In genomic region chr16:52491216-52491615, GRCh38 we compare ENCODE assay signal across 18 cellular contexts. TPM values are rescaled to one million over a fixed set of nuclear protein-coding genes. Genes with fewer than 3 reads are reported as not detected.
"Had no signal": no experiment of that assay in that cellular context is flagged by ENCODE, and none has a peak within 500 bp of the region (broad histone marks: within the 10 kb centered on the region; RNA-seq: fewer than 3 reads in every experiment).

No MANE protein-coding gene starts in this region.

- H2AFZ ChIP-seq: parathyroid adenoma had no signal

- H3K9ac ChIP-seq: parathyroid adenoma had no signal

- DNase-seq: effector CD4-positive, alpha-beta T cell; foreskin melanocyte; heart left ventricle; kidney glomerular epithelial cell; small intestine; stimulated activated CD4-positive, alpha-beta T cell treated with anti-CD3 and anti-CD28 coated beads, Interleukin-12 subunit alpha, Interleukin-12 subunit beta, amount 100 ng/mL, for 4 hours; stimulated activated naive CD4-positive, alpha-beta T cell; tibial artery; upper lobe of right lung had no signal

- FAIRE-seq: islet of Langerhans, small intestine had no signal

- H3K27ac ChIP-seq: coronary artery, heart left ventricle, parathyroid adenoma, tibial artery, upper lobe of right lung, vagina had no signal

- H3K4me3 ChIP-seq: coronary artery, heart left ventricle, tibial artery, upper lobe of right lung, vagina had no signal

- H3K27me3 ChIP-seq: heart left ventricle, tibial artery, upper lobe of right lung, vagina had no signal

- H3K9me3 ChIP-seq: heart left ventricle, tibial artery, upper lobe of right lung, vagina had no signal

- H3K36me3 ChIP-seq: heart left ventricle, tibial artery, upper lobe of right lung, vagina had no signal

- ATAC-seq: heart left ventricle, upper lobe of right lung had no signal

- H3K79me2 ChIP-seq: parathyroid adenoma had no signal

- H3K4me1 ChIP-seq: heart left ventricle, parathyroid adenoma, tibial artery, upper lobe of right lung, vagina had no signal

RNA-seq across cellular contexts. Expression of gene TOX3, which starts 55.7 kb away (rescaled TPM):
- total RNA-seq: chondrocyte, dermis microvascular lymphatic vessel endothelial cell, glomerular endothelial cell, lung microvascular endothelial cell, pulmonary artery endothelial cell had no signal
- polyA plus RNA-seq: heart left ventricle had no signal
